ENCODE assay signal across 13 cellular contexts in genomic region chr2:228613133-228613532, GRCh38.
DNase-seq lines count a peak whose midpoint lies in the region; ATAC-seq, FAIRE-seq and TF ChIP-seq lines count a peak whose summit lies in the region.
"Had no signal": no experiment of that assay in that cellular context is flagged by ENCODE, and none has a peak within 500 bp of the region (broad histone marks: within the 10 kb centered on the region; RNA-seq: fewer than 3 reads in every experiment).

No MANE protein-coding gene starts in this region.

- FAIRE-seq in GM12892 (lab: Jason Lieb, UNC): peak; percentile 75
- FAIRE-seq: G401.6 had no signal

- 81% methylated on average over 3 of the region's 3 CpGs for WGBS in hepatocyte (ENCODE audit: low lambda C conversion rate, missing lambda C conversion rate)

- H3K9me2 ChIP-seq in hepatocyte (replicated peaks; ENCODE audit: insufficient read depth): no peaks in the 10 kb centered on the region

- H3K4me3 ChIP-seq in hepatocyte: no peak overlapping the region

- no peaks in the 10 kb centered on the region for H3K9me3 ChIP-seq in hepatocyte (ENCODE audit: low read depth)

- DNase-seq in GM12892 (ENCODE audit: insufficient read length) (no peak), RWPE1 (ENCODE audit: low spot score) (peak; percentile 38), hepatocyte (ENCODE audit: low spot score) (peak; percentile 10), GM19240 (ENCODE audit: insufficient read length, low spot score) (no peak), pons (ENCODE audit: low spot score) (no peak)
- no peak for DNase-seq in activated CD8-positive, alpha-beta memory T cell treated with anti-CD3 and anti-CD28 coated beads for 24 hours
- DNase-seq: activated effector memory CD4-positive, alpha-beta T cell treated with anti-CD3 and anti-CD28 coated beads, Interleukin-2, amount 50 U/mL, for 16 hours; effector CD8-positive, alpha-beta T cell; kidney glomerular epithelial cell; NCI-H510A had no signal

- H3K27ac ChIP-seq in RWPE1: no peak overlapping the region
- H3K27ac ChIP-seq in hepatocyte: no peak overlapping the region

- no peak overlapping the region for H2AFZ ChIP-seq in hepatocyte

- POLR2A ChIA-PET in RWPE1 (lab: Yijun Ruan, JAX; ENCODE audit: low non-redundant PET): no interaction called here

- H4K20me1 ChIP-seq in hepatocyte (ENCODE audit: insufficient read depth, poor library complexity, severe bottlenecking): no peaks in the 10 kb centered on the region

- no peaks in the 10 kb centered on the region for H3K36me3 ChIP-seq in hepatocyte (replicated peaks; ENCODE audit: insufficient read depth, low read depth)

- no peaks in the 10 kb centered on the region for H3K4me1 ChIP-seq in hepatocyte (ENCODE audit: insufficient read depth)

- TF ChIP-seq CTCF in RWPE1 (conservative IDR thresholded peaks at IDR 0.05; ENCODE audit: low read depth) (no peak), hepatocyte (IDR thresholded peaks at IDR 0.05; ENCODE audit: poor library complexity) (no peak)

- no peak for TF ChIP-seq POLR2A in GM12892 (IDR thresholded peaks at IDR 0.05; ENCODE audit: low read depth, low read length)

- H3K27me3 ChIP-seq in hepatocyte: no peaks in the 10 kb centered on the region

- H3K79me2 ChIP-seq in hepatocyte: no peaks in the 10 kb centered on the region

- CTCF ChIA-PET in RWPE1 (lab: Yijun Ruan, JAX): interaction anchor here (0.7 kb wide), 1 partner anchor 57 kb away, joined by 3 read pairs; no protein-coding TSS in a partner anchor

- peak; percentile 56 for ATAC-seq in HG02642 (IDR thresholded peaks at IDR 0.05; ENCODE audit: poor library complexity, unreplicated experiment)
- no peak for ATAC-seq in GM21526 (IDR thresholded peaks at IDR 0.05; ENCODE audit: low FRiP score, unreplicated experiment)

- H3K4me2 ChIP-seq in hepatocyte: no peak overlapping the region

Comparison
In these comparisons a context has a peak if more than half of its experiments do, and no peak if none do; other contexts are left out.
1. DNase-seq: peak in RWPE1 (single experiment) and hepatocyte (single experiment); none in GM12892 (single experiment), activated CD8-positive, alpha-beta memory T cell treated with anti-CD3 and anti-CD28 coated beads for 24 hours (single experiment), GM19240 (single experiment) and pons (single experiment).